Comparison of ENCODE assay signal across 14 cellular contexts in the genomic region with DNA sequence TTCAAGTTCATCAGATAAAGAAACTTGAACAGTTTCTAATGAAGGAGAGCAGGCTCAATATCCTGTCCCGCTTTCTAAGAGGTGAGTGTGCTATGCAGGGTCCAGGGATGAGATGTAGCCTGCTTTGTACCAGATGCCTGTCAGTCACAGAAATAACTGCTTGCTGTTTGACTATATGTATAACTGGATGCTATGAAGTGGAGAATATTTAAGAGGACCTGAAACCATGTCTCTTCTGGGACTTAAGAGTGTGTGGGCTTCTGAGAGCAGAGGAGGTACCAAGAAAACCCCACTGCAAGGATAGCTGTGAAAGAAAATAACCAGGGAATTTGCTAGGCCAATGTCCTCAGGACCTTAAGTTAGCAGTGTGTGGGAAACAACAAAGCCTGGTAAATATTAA.
DNase-seq lines count a peak whose midpoint lies in the region; ATAC-seq and TF ChIP-seq lines count a peak whose summit lies in the region.
"Had no signal": no experiment of that assay in that cellular context is flagged by ENCODE, and none has a peak within 500 bp of the region (broad histone marks: within the 10 kb centered on the region; RNA-seq: fewer than 3 reads in every experiment).

No MANE protein-coding gene starts in this region.

- no peaks in the 10 kb centered on the region for H3K27me3 Mint-ChIP-seq in activated T-helper 1 cell treated with anti-CD3 and anti-CD28 coated beads, Interleukin-12 subunit alpha, Interleukin-12 subunit beta, Interleukin-2, Interleukin-4 antibody, amounts not matched to agents 30 ng/mL and 10 ng/mL and 1 ng/mL, durations not matched to agents 14 hours and 24 hours and 36 hours (ENCODE audit: insufficient read depth)
- H3K27me3 Mint-ChIP-seq: activated B cell treated with CpG ODN at 0.5 μM for 24 hours had no signal

- ATAC-seq in GM19043 (IDR thresholded peaks at IDR 0.05; ENCODE audit: low read depth, unreplicated experiment) (peak; percentile 89), GM21825 (IDR thresholded peaks at IDR 0.05; ENCODE audit: unreplicated experiment) (peak; percentile 68), HG03097 (IDR thresholded peaks at IDR 0.05; ENCODE audit: low FRiP score, unreplicated experiment) (peak; percentile 76), GM21423 (IDR thresholded peaks at IDR 0.05; ENCODE audit: unreplicated experiment) (no peak)
- ATAC-seq in stimulated activated effector memory CD8-positive, alpha-beta T cell treated with anti-CD3 and anti-CD28 coated beads, Interleukin-12 subunit alpha, Interleukin-12 subunit beta, amount 100 ng/mL, for 72 hours: no peak
- ATAC-seq: gastrocnemius medialis; Panc1; stimulated activated naive CD8-positive, alpha-beta T cell treated with anti-CD3 and anti-CD28 coated beads, Interleukin-15, Interleukin-2, amounts not matched to agents 100 U/mL and 50 U/mL, for 24 hours had no signal

- no peak overlapping the region for H3K27ac Mint-ChIP-seq in activated T-helper 1 cell treated with anti-CD3 and anti-CD28 coated beads, Interleukin-12 subunit alpha, Interleukin-12 subunit beta, Interleukin-2, Interleukin-4 antibody, amounts not matched to agents 30 ng/mL and 10 ng/mL and 1 ng/mL, durations not matched to agents 14 hours and 24 hours and 36 hours
- H3K27ac Mint-ChIP-seq in stimulated activated effector memory CD8-positive, alpha-beta T cell treated with anti-CD3 and anti-CD28 coated beads, Interleukin-12 subunit alpha, Interleukin-12 subunit beta, amount 100 ng/mL, for 72 hours: no peak overlapping the region
- H3K27ac Mint-ChIP-seq: activated B cell treated with CpG ODN at 0.5 μM for 24 hours had no signal

- no peak for TF ChIP-seq CTCF in foreskin fibroblast (IDR thresholded peaks at IDR 0.05; ENCODE audit: low read depth, low read length)

- peaks cover 6% of the 10 kb centered on the region for H3K4me1 Mint-ChIP-seq in activated T-helper 1 cell treated with anti-CD3 and anti-CD28 coated beads, Interleukin-12 subunit alpha, Interleukin-12 subunit beta, Interleukin-2, Interleukin-4 antibody, amounts not matched to agents 30 ng/mL and 10 ng/mL and 1 ng/mL, durations not matched to agents 14 hours and 24 hours and 36 hours (ENCODE audit: low read depth)
- peaks cover 6% of the 10 kb centered on the region for H3K4me1 Mint-ChIP-seq in stimulated activated effector memory CD8-positive, alpha-beta T cell treated with anti-CD3 and anti-CD28 coated beads, Interleukin-12 subunit alpha, Interleukin-12 subunit beta, amount 100 ng/mL, for 72 hours
- H3K4me1 Mint-ChIP-seq: activated B cell treated with CpG ODN at 0.5 μM for 24 hours had no signal

- H3K4me3 ChIP-seq in foreskin fibroblast (ENCODE audit: low read depth in 1 of 2, low read length in 2 of 2): no peak overlapping the region
- H3K4me3 ChIP-seq: gastrocnemius medialis, vagina had no signal

- H3K9me3 Mint-ChIP-seq in activated T-helper 1 cell treated with anti-CD3 and anti-CD28 coated beads, Interleukin-12 subunit alpha, Interleukin-12 subunit beta, Interleukin-2, Interleukin-4 antibody, amounts not matched to agents 30 ng/mL and 10 ng/mL and 1 ng/mL, durations not matched to agents 14 hours and 24 hours and 36 hours: peaks cover 4% of the 10 kb centered on the region
- H3K9me3 Mint-ChIP-seq in stimulated activated effector memory CD8-positive, alpha-beta T cell treated with anti-CD3 and anti-CD28 coated beads, Interleukin-12 subunit alpha, Interleukin-12 subunit beta, amount 100 ng/mL, for 72 hours: peaks cover 2% of the 10 kb centered on the region
- H3K9me3 Mint-ChIP-seq: activated B cell treated with CpG ODN at 0.5 μM for 24 hours had no signal

- H3K36me3 Mint-ChIP-seq in activated T-helper 1 cell treated with anti-CD3 and anti-CD28 coated beads, Interleukin-12 subunit alpha, Interleukin-12 subunit beta, Interleukin-2, Interleukin-4 antibody, amounts not matched to agents 30 ng/mL and 10 ng/mL and 1 ng/mL, durations not matched to agents 14 hours and 24 hours and 36 hours (ENCODE audit: low read depth): no peaks in the 10 kb centered on the region
- H3K36me3 Mint-ChIP-seq in stimulated activated effector memory CD8-positive, alpha-beta T cell treated with anti-CD3 and anti-CD28 coated beads, Interleukin-12 subunit alpha, Interleukin-12 subunit beta, amount 100 ng/mL, for 72 hours: no peaks in the 10 kb centered on the region

- no peak for DNase-seq in activated T-helper 1 cell treated with anti-CD3 and anti-CD28 coated beads, Interleukin-12 subunit alpha, Interleukin-12 subunit beta, Interleukin-2, Interleukin-4 antibody, amounts not matched to agents 30 ng/mL and 10 ng/mL and 1 ng/mL, durations not matched to agents 14 hours and 24 hours and 36 hours (ENCODE audit: low spot score)
- no peak for DNase-seq in foreskin fibroblast
- no peak for DNase-seq in stimulated activated effector memory CD8-positive, alpha-beta T cell treated with anti-CD3 and anti-CD28 coated beads, Interleukin-12 subunit alpha, Interleukin-12 subunit beta, amount 100 ng/mL, for 72 hours (ENCODE audit: low spot score in 2 of 2)
- DNase-seq: activated B cell treated with CpG ODN at 0.5 μM for 24 hours; gastrocnemius medialis; NCI-H146; NCI-H526; stimulated activated naive CD8-positive, alpha-beta T cell treated with anti-CD3 and anti-CD28 coated beads, Interleukin-15, Interleukin-2, amounts not matched to agents 100 U/mL and 50 U/mL, for 24 hours had no signal

- no peak overlapping the region for H3K4me3 Mint-ChIP-seq in activated T-helper 1 cell treated with anti-CD3 and anti-CD28 coated beads, Interleukin-12 subunit alpha, Interleukin-12 subunit beta, Interleukin-2, Interleukin-4 antibody, amounts not matched to agents 30 ng/mL and 10 ng/mL and 1 ng/mL, durations not matched to agents 14 hours and 24 hours and 36 hours
- H3K4me3 Mint-ChIP-seq in stimulated activated effector memory CD8-positive, alpha-beta T cell treated with anti-CD3 and anti-CD28 coated beads, Interleukin-12 subunit alpha, Interleukin-12 subunit beta, amount 100 ng/mL, for 72 hours: no peak overlapping the region
- H3K4me3 Mint-ChIP-seq: activated B cell treated with CpG ODN at 0.5 μM for 24 hours had no signal

- intact Hi-C loops in activated T-helper 1 cell treated with anti-CD3 and anti-CD28 coated beads, Interleukin-12 subunit alpha, Interleukin-12 subunit beta, Interleukin-2, Interleukin-4 antibody, amounts not matched to agents 30 ng/mL and 10 ng/mL and 1 ng/mL, durations not matched to agents 14 hours and 24 hours and 36 hours (cut with micrococcal nuclease): loop anchor here (1.0 kb wide), 1 partner anchor 11 kb away; no protein-coding TSS in a partner anchor

Comparison
In these comparisons a context has a peak if more than half of its experiments do, and no peak if none do; other contexts are left out.
1. ATAC-seq: peak in GM19043 (single experiment), GM21825 (single experiment) and HG03097 (single experiment); none in GM21423 (single experiment) and stimulated activated effector memory CD8-positive, alpha-beta T cell treated with anti-CD3 and anti-CD28 coated beads, Interleukin-12 subunit alpha, Interleukin-12 subunit beta, amount 100 ng/mL, for 72 hours (single experiment).